ENCODE assay signal across 9 cellular contexts in genomic region chr14:64550539-64551333, GRCh38. TPM values are rescaled to one million over a fixed set of nuclear protein-coding genes. Genes with fewer than 3 reads are reported as not detected.
DNase-seq lines count a peak whose midpoint lies in the region; ATAC-seq and TF ChIP-seq lines count a peak whose summit lies in the region.
"Had no signal": no experiment of that assay in that cellular context is flagged by ENCODE, and none has a peak within 500 bp of the region (broad histone marks: within the 10 kb centered on the region; RNA-seq: fewer than 3 reads in every experiment).

No MANE protein-coding gene starts in this region.

- H3K4me1 Mint-ChIP-seq in Calu3 (ENCODE audit: low read depth, unreplicated experiment) = no peaks in the 10 kb centered on the region
- H3K4me1 Mint-ChIP-seq in naive thymus-derived CD8-positive, alpha-beta T cell = peaks cover 6 to 15% (median 13%) of the 10 kb centered on the region in 4 donors

- H3K27ac ChIP-seq in colonic mucosa (peak overlapping the region; percentile 60), OCI-LY7 (ENCODE audit: low read depth, low read length, poor library complexity, severe bottlenecking) (no peak overlapping the region)

- H3K9me2 ChIP-seq in OCI-LY7 (ENCODE audit: insufficient read depth, low read length) = no peaks in the 10 kb centered on the region

- TF ChIP-seq CTCF in Calu3 (IDR thresholded peaks at IDR 0.05; ENCODE audit: unreplicated experiment) (no peak), colonic mucosa (IDR thresholded peaks at IDR 0.05) (no peak), OCI-LY7 (conservative IDR thresholded peaks at IDR 0.05; ENCODE audit: low read length) (no peak)

- no peaks in the 10 kb centered on the region for H3K4me1 ChIP-seq in colonic mucosa
- H3K4me1 ChIP-seq in OCI-LY7 (ENCODE audit: insufficient read depth, low read length, poor library complexity, severe bottlenecking) = no peaks in the 10 kb centered on the region

- CTCF ChIA-PET in Calu3 (lab: Charles Lee) (interaction anchor here (0.7 to 1.1 kb wide), 2 partner anchors 39 to 40 kb away, joined by 3 read pairs; no protein-coding TSS in a partner anchor), OCI-LY7 (lab: Charles Lee; ENCODE audit: unreplicated experiment) (no interaction called here)

- H3K79me2 ChIP-seq in OCI-LY7 (ENCODE audit: insufficient read depth, low read depth, low read length) = no peaks in the 10 kb centered on the region

- no peak overlapping the region for H3K27ac Mint-ChIP-seq in Calu3 (ENCODE audit: unreplicated experiment)
- peak overlapping the region in 6 of 10 donors; percentile 1 to 78 (median 48) for H3K27ac Mint-ChIP-seq in naive thymus-derived CD8-positive, alpha-beta T cell

- H3K4me3 ChIP-seq in colonic mucosa (peak overlapping the region; percentile 26), OCI-LY7 (ENCODE audit: low read depth, low read length, poor library complexity, severe bottlenecking) (no peak overlapping the region)

- H3K4me2 ChIP-seq in OCI-LY7 (ENCODE audit: low read length) = no peak overlapping the region; the same call in 1 of the 2 replicates

- intact Hi-C loops in Calu3 (cut with micrococcal nuclease; ENCODE audit: unreplicated experiment) (no loop called here), colonic mucosa (cut with DNase I) (no loop called here), OCI-LY7 (cut with micrococcal nuclease; ENCODE audit: unreplicated experiment) (no loop called here)

- DNase-seq in Calu3 (no peak), NCI-H1436 (lab: John Stamatoyannopoulos, UW) (peak; percentile 13), colonic mucosa (no peak), A172 (ENCODE audit: low spot score) (no peak), OCI-LY7 (ENCODE audit: low spot score) (no peak), ecto neural progenitor cell (ENCODE audit: low spot score) (no peak)
- DNase-seq in naive thymus-derived CD8-positive, alpha-beta T cell = no peak
- DNase-seq in effector CD8-positive, alpha-beta T cell (lab: John Stamatoyannopoulos, UW) = no peak
- DNase-seq: esophagus squamous epithelium had no signal

- BruUV-seq in Calu3 (replicated peaks; lab: Mats Ljungman, UMichigan) (no TSS peak), OCI-LY7 (replicated peaks; lab: Mats Ljungman, UMichigan) (no TSS peak)

- H2AFZ ChIP-seq in OCI-LY7 (ENCODE audit: low read length) = no peak overlapping the region

- H3K36me3 ChIP-seq in colonic mucosa = no peaks in the 10 kb centered on the region
- no peaks in the 10 kb centered on the region for H3K36me3 ChIP-seq in OCI-LY7 (ENCODE audit: insufficient read depth, low read length)
- H3K36me3 ChIP-seq: esophagus squamous epithelium had no signal

- no peaks in the 10 kb centered on the region for H3K27me3 ChIP-seq in colonic mucosa

- no peak for ATAC-seq in naive thymus-derived CD8-positive, alpha-beta T cell

- peak overlapping the region in 1 of 2 donors; percentile 73 for H3K9ac ChIP-seq in colonic mucosa (ENCODE audit: low read depth in 2 of 2, low read length in 2 of 2)

- H3K9me3 Mint-ChIP-seq in Calu3 (ENCODE audit: low read depth, unreplicated experiment) = no peaks in the 10 kb centered on the region
- H3K9me3 Mint-ChIP-seq in naive thymus-derived CD8-positive, alpha-beta T cell = no peaks in the 10 kb centered on the region

- H3K27me3 Mint-ChIP-seq in Calu3 (ENCODE audit: unreplicated experiment) = peaks cover 39% of the 10 kb centered on the region
- peaks cover 0 to 14% (median 0%) of the 10 kb centered on the region in 5 donors for H3K27me3 Mint-ChIP-seq in naive thymus-derived CD8-positive, alpha-beta T cell

- H3K9me3 ChIP-seq in colonic mucosa (no peaks in the 10 kb centered on the region), OCI-LY7 (ENCODE audit: low read length) (no peaks in the 10 kb centered on the region)
- H3K9me3 ChIP-seq: esophagus squamous epithelium had no signal

- peak overlapping the region; percentile 52 for H3K4me3 Mint-ChIP-seq in Calu3 (ENCODE audit: low read depth, unreplicated experiment)
- H3K4me3 Mint-ChIP-seq in naive thymus-derived CD8-positive, alpha-beta T cell = peak overlapping the region; percentile 57 to 87 (median 82)

- no peaks in the 10 kb centered on the region for H3K36me3 Mint-ChIP-seq in Calu3 (ENCODE audit: insufficient read depth, unreplicated experiment)
- no peaks in the 10 kb centered on the region for H3K36me3 Mint-ChIP-seq in naive thymus-derived CD8-positive, alpha-beta T cell

- H4K20me1 ChIP-seq in OCI-LY7 (ENCODE audit: insufficient read depth, low read length) = no peaks in the 10 kb centered on the region

- POLR2A ChIA-PET in naive thymus-derived CD8-positive, alpha-beta T cell (lab: Charles Lee) = interaction anchor here (0.6 to 1.4 kb wide), 3 partner anchors 9 to 60 kb away, joined by 4 to 16 read pairs (median 4); partner anchors contain the start of gene HSPA2
- POLR2A ChIA-PET in OCI-LY7 (lab: Charles Lee) = interaction anchor here (1.0 kb wide), 1 partner anchor 10 kb away, joined by 5 read pairs; no protein-coding TSS in a partner anchor

RNA-seq across cellular contexts. Expression of gene PPP1R36, which starts 1.0 kb away (rescaled TPM):
- 0.40 TPM in 1 of 2 replicates, not detected in the other for total RNA-seq in Calu3 (2022)
- total RNA-seq in colonic mucosa = 1 to 10 TPM; 2.2 to 5.0 TPM
- total RNA-seq in naive thymus-derived CD8-positive, alpha-beta T cell = not detected
- polyA plus RNA-seq in naive thymus-derived CD8-positive, alpha-beta T cell = not detected
- total RNA-seq in A172 (2014; rRNA removed; shearing (Covaris generic)) = 0.69 TPM in 1 of 2 replicates, not detected in the other
- 1.2 TPM in 1 of 2 replicates, not detected in the other for total RNA-seq in OCI-LY7 (2014; rRNA removed; shearing (Covaris generic))
- total RNA-seq in OCI-LY7 (2022) = not detected in 2 replicates

RNA-seq across cellular contexts. Expression of gene HSPA2, which starts 10.2 kb away (rescaled TPM):
- total RNA-seq in Calu3 (2022) (3.6 and 4.1 TPM in 2 replicates), colonic mucosa (10 to 100 TPM; 21.6 to 66.1 TPM), OCI-LY7 (2022) (0.33 and 0.36 TPM in 2 replicates)
- 1 to 10 TPM; 2.3 TPM for total RNA-seq in naive thymus-derived CD8-positive, alpha-beta T cell
- polyA plus RNA-seq in naive thymus-derived CD8-positive, alpha-beta T cell = 1 to 10 TPM in 1 of 3 donors, under 1 TPM in 1, not detected in 1; 0.30 to 1.2 TPM
- total RNA-seq in A172 (2014; rRNA removed; shearing (Covaris generic)) = 0.05 TPM in 1 of 2 replicates, not detected in the other
- total RNA-seq in OCI-LY7 (2014; rRNA removed; shearing (Covaris generic)) = 0.54 and 0.57 TPM in 2 replicates

RNA-seq across cellular contexts. Expression of gene ZBTB1, which starts 46.2 kb away (rescaled TPM):
- 28.1 and 29.4 TPM in 2 replicates for total RNA-seq in Calu3 (2022)
- total RNA-seq in colonic mucosa = 10 to 100 TPM; 26.2 to 32.7 TPM
- total RNA-seq in naive thymus-derived CD8-positive, alpha-beta T cell = 10 to 100 TPM; 87.8 to 88.9 TPM
- polyA plus RNA-seq in naive thymus-derived CD8-positive, alpha-beta T cell = 10 to 100 TPM; 38.3 to 64.4 (median 43.0) TPM
- total RNA-seq in A172 (2014; rRNA removed; shearing (Covaris generic)) = 33.3 and 37.8 TPM in 2 replicates
- total RNA-seq in OCI-LY7 (2014; rRNA removed; shearing (Covaris generic)) = 34.1 and 41.2 TPM in 2 replicates
- total RNA-seq in OCI-LY7 (2022) = 47.5 and 49.5 TPM in 2 replicates

RNA-seq across cellular contexts. Expression of gene ZBTB25, which starts 47.1 kb away (rescaled TPM):
- 10.4 and 11.3 TPM in 2 replicates for total RNA-seq in Calu3 (2022)
- 1 to 10 TPM; 5.6 to 6.1 TPM for total RNA-seq in colonic mucosa
- total RNA-seq in naive thymus-derived CD8-positive, alpha-beta T cell = 10 to 100 TPM; 65.7 to 69.7 TPM
- polyA plus RNA-seq in naive thymus-derived CD8-positive, alpha-beta T cell = 10 to 100 TPM; 20.6 to 38.2 (median 24.3) TPM
- 1.1 and 2.2 TPM in 2 replicates for total RNA-seq in A172 (2014; rRNA removed; shearing (Covaris generic))
- 16.1 and 18.4 TPM in 2 replicates for total RNA-seq in OCI-LY7 (2014; rRNA removed; shearing (Covaris generic))
- total RNA-seq in OCI-LY7 (2022) = 35.4 and 37.1 TPM in 2 replicates
